8 cellular contexts compared by ENCODE assay signal in the genomic region with DNA sequence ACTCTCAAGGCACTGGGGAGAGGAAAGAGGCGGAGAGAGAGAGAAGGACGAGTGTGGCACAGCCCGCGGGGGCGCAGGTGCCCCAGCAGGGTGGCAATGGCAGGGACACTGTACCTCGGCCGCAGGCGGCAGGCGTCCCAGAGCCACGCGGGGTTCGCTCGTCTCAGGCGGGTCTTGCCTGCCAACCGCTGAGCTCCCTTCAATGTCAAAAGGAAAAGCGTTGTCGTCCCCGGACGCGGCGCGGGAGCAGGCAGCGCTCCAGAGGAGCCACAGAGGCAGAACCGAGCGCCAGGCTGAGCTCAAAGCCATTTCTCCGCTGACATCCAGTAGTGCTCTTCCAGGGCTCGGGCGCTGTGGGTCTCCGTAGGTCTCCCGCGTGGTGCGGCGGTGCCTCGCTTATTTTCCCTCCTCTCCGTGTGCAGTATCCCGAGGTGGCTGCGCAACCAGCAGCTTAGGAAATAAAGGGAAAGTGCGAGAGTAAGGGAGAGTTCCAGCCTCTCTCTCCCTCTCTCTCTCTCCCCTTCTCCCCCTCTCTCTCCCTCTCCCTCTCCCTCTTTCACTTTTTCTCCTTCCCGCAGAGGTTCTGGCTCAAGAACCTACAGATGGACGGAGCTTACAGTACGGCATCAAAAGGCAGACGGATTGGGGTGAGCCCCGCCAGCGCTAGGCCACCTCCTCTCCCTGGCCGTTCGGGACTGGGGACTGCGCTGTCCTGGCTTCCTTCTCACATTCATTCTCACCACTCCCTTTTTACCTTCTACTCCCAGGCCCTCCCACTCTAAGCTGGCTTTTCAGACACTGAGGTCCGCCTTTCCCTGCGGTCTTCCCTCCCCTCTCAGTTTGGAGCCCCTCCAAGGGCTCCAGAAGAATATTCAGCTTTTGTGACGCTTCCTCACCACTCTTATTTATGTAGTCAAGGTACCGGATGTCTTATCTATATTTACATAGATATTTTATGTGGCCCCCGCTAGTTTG. TPM values are rescaled to one million over a fixed set of nuclear protein-coding genes. Genes with fewer than 3 reads are reported as not detected.
A peak's percentile ranks its signal among the peaks of the same experiment; 100 is the strongest.
DNase-seq lines count a peak whose midpoint lies in the region; ATAC-seq and TF ChIP-seq lines count a peak whose summit lies in the region.

A gene with protein sequence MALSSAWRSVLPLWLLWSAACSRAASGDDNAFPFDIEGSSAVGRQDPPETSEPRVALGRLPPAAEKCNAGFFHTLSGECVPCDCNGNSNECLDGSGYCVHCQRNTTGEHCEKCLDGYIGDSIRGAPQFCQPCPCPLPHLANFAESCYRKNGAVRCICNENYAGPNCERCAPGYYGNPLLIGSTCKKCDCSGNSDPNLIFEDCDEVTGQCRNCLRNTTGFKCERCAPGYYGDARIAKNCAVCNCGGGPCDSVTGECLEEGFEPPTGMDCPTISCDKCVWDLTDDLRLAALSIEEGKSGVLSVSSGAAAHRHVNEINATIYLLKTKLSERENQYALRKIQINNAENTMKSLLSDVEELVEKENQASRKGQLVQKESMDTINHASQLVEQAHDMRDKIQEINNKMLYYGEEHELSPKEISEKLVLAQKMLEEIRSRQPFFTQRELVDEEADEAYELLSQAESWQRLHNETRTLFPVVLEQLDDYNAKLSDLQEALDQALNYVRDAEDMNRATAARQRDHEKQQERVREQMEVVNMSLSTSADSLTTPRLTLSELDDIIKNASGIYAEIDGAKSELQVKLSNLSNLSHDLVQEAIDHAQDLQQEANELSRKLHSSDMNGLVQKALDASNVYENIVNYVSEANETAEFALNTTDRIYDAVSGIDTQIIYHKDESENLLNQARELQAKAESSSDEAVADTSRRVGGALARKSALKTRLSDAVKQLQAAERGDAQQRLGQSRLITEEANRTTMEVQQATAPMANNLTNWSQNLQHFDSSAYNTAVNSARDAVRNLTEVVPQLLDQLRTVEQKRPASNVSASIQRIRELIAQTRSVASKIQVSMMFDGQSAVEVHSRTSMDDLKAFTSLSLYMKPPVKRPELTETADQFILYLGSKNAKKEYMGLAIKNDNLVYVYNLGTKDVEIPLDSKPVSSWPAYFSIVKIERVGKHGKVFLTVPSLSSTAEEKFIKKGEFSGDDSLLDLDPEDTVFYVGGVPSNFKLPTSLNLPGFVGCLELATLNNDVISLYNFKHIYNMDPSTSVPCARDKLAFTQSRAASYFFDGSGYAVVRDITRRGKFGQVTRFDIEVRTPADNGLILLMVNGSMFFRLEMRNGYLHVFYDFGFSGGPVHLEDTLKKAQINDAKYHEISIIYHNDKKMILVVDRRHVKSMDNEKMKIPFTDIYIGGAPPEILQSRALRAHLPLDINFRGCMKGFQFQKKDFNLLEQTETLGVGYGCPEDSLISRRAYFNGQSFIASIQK (N-terminal part only) (minus strand): TSS at position 726 of the 975 bp plus-strand sequence. CDS start 417 bp downstream, at position 309.

- ATAC-seq in omental fat pad (ENCODE audit: low FRiP score) (peak; percentile 52), GM21619 (IDR thresholded peaks at IDR 0.05; ENCODE audit: unreplicated experiment) (no peak)

- H3K27ac ChIP-seq in adrenal gland, result peak within 1 kb of the TSS in 4 of 5 donors; percentile 10 to 85 (median 44)

- DNase-seq in DMS153 treated with DMSO at 0.1 percent for 48 hours (lab: John Stamatoyannopoulos, UW; ENCODE audit: unreplicated experiment), result peak; percentile 29
- no peak for DNase-seq in DMS153 (lab: John Stamatoyannopoulos, UW)
- peak; percentile 61 for DNase-seq in NCI-H2029 (lab: John Stamatoyannopoulos, UW)
- DNase-seq in adrenal gland, result peak; percentile 22 to 68 (median 32)
- peak; percentile 85 for DNase-seq in cardiac septum (ENCODE audit: low spot score)
- DNase-seq in omental fat pad (ENCODE audit: low spot score), result no peak
- no peak for DNase-seq in T-helper 9 cell

- WGBS in adrenal gland, 4 donors, result 3 to 7% (median 5%) methylated on average over 35 to 52 of the region's 52 CpGs

- intact Hi-C loops in adrenal gland (cut with DNase I), result no loop called here
- intact Hi-C loops in cardiac septum (cut with DNase I), result loop anchor here (2.0 to 5.0 kb wide), 2 partner anchors 15 to 37 kb away; no protein-coding TSS in a partner anchor

- TF ChIP-seq CTCF in adrenal gland (IDR thresholded peaks at IDR 0.05) (no peak), omental fat pad (IDR thresholded peaks at IDR 0.05) (no peak)

- peak; percentile 3 to 34 for TF ChIP-seq POLR2A in adrenal gland (IDR thresholded peaks at IDR 0.05)

- H3K9me3 ChIP-seq in adrenal gland (replicated peaks in 1 of 3), result no peaks in the 10 kb centered on the region

- H3K4me3 ChIP-seq in adrenal gland, result peak within 1 kb of the TSS in 2 of 4 donors; percentile 44 to 60

- H3K36me3 ChIP-seq in adrenal gland (replicated peaks in 1 of 2), result no peaks in the 10 kb centered on the region

- H3K27me3 ChIP-seq in adrenal gland, result no peaks in the 10 kb centered on the region

- H3K4me1 ChIP-seq in adrenal gland (replicated peaks in 1 of 2), result no peaks in the 10 kb centered on the region

RNA-seq across cellular contexts. Expression of the gene that starts here (rescaled TPM):
- total RNA-seq in adrenal gland, result 10 to 100 TPM; 10.6 to 39.7 (median 23.3) TPM
- 10 to 100 TPM in 2 of 3 donors, 1 to 10 TPM in 1; 7.5 to 31.9 (median 19.4) TPM for polyA plus RNA-seq in adrenal gland
- 93.9 TPM for total RNA-seq in cardiac septum
- 100 to 1,000 TPM; 189 to 459 (median 376) TPM for total RNA-seq in omental fat pad

Comparison
In these comparisons a context has a peak if more than half of its experiments do, and no peak if none do; other contexts are left out.
1. DNase-seq: peak in DMS153 treated with DMSO at 0.1 percent for 48 hours (single experiment), NCI-H2029 (single experiment), adrenal gland (7 of 7) and cardiac septum (single experiment); none in DMS153 (single experiment), omental fat pad (single experiment) and T-helper 9 cell (single experiment).